In genomic region chr17:40342575-40343058, GRCh38 we compare ENCODE assay signal across 9 cellular contexts. TPM values are rescaled to one million over a fixed set of nuclear protein-coding genes. Genes with fewer than 3 reads are reported as not detected.
DNase-seq lines count a peak whose midpoint lies in the region; ATAC-seq and TF ChIP-seq lines count a peak whose summit lies in the region.
"Had no signal": no experiment of that assay in that cellular context is flagged by ENCODE, and none has a peak within 500 bp of the region (broad histone marks: within the 10 kb centered on the region; RNA-seq: fewer than 3 reads in every experiment).

No MANE protein-coding gene starts in this region.

- peak overlapping the region; percentile 92 for H3K4me3 ChIP-seq in GM23338
- H3K4me3 ChIP-seq in right cardiac atrium (ENCODE audit: low read length) = peak overlapping the region; percentile 89
- peak overlapping the region; percentile 61 to 83 (median 82) for H3K4me3 ChIP-seq in sigmoid colon

- no peaks in the 10 kb centered on the region; the same call in 1 of the 2 replicates for H3K36me3 ChIP-seq in GM23338 (ENCODE audit: insufficient read depth)
- H3K36me3 ChIP-seq in sigmoid colon = no peaks in the 10 kb centered on the region

- TF ChIP-seq EP300 in sigmoid colon (IDR thresholded peaks at IDR 0.05) = no peak

- H3K27ac ChIP-seq in GM23338 (ENCODE audit: low read depth) (no peak overlapping the region), right cardiac atrium (ENCODE audit: low read length) (peak overlapping the region; percentile 69), sigmoid colon (peak overlapping the region; percentile 94 to 99 (median 96))

- no peak for TF ChIP-seq POLR2A in sigmoid colon (IDR thresholded peaks at IDR 0.05)

- H3K4me3 Mint-ChIP-seq in GM23338 = peak overlapping the region; percentile 76

- H3F3A ChIP-seq in GM23338 (replicated peaks; ENCODE audit: low read depth) = peaks cover 37% of the 10 kb centered on the region

- no peak overlapping the region for H3K27ac Mint-ChIP-seq in GM23338
- H3K27ac Mint-ChIP-seq in activated naive CD4-positive, alpha-beta T cell treated with anti-CD3 and anti-CD28 coated beads, Interleukin-2, amount 50 U/mL, for 72 hours = peak overlapping the region; percentile 50 to 71

- H3K79me2 ChIP-seq in GM23338 (replicated peaks; ENCODE audit: insufficient read depth) = peaks cover 9% of the 10 kb centered on the region; the same call in 1 of the 2 replicates

- H3K36me3 Mint-ChIP-seq in GM23338 (ENCODE audit: low read depth) = no peaks in the 10 kb centered on the region; the same call in 2 of the 3 replicates
- peaks cover 5 to 6% of the 10 kb centered on the region in 2 donors for H3K36me3 Mint-ChIP-seq in activated naive CD4-positive, alpha-beta T cell treated with anti-CD3 and anti-CD28 coated beads, Interleukin-2, amount 50 U/mL, for 72 hours

- ATAC-seq in GM23338 (no peak), right cardiac atrium (no peak), HG02981 (IDR thresholded peaks at IDR 0.05; ENCODE audit: unreplicated experiment) (no peak), HG02642 (IDR thresholded peaks at IDR 0.05; ENCODE audit: poor library complexity, unreplicated experiment) (no peak), GM21360 (IDR thresholded peaks at IDR 0.05; ENCODE audit: unreplicated experiment) (no peak)
- no peak for ATAC-seq in activated naive CD4-positive, alpha-beta T cell treated with anti-CD3 and anti-CD28 coated beads, Interleukin-2, amount 50 U/mL, for 72 hours

- H3K4me1 ChIP-seq in GM23338 (ENCODE audit: insufficient read depth) = peaks cover 53% of the 10 kb centered on the region
- H3K4me1 ChIP-seq in right cardiac atrium (ENCODE audit: control insufficient read depth, insufficient read depth, low read length) = peaks cover 24% of the 10 kb centered on the region
- peaks cover 0 to 80% (median 68%) of the 10 kb centered on the region in 4 donors for H3K4me1 ChIP-seq in sigmoid colon

- peaks cover 57% of the 10 kb centered on the region for H3K4me1 Mint-ChIP-seq in GM23338

- H3K9me3 ChIP-seq in right cardiac atrium (ENCODE audit: control insufficient read depth, low read length) (no peaks in the 10 kb centered on the region), sigmoid colon (no peaks in the 10 kb centered on the region)

- H3K9me3 Mint-ChIP-seq in GM23338 = no peaks in the 10 kb centered on the region
- no peaks in the 10 kb centered on the region for H3K9me3 Mint-ChIP-seq in activated naive CD4-positive, alpha-beta T cell treated with anti-CD3 and anti-CD28 coated beads, Interleukin-2, amount 50 U/mL, for 72 hours

- no peak for DNase-seq in GM23338 (ENCODE audit: low spot score)
- no peak for DNase-seq in activated naive CD4-positive, alpha-beta T cell treated with anti-CD3 and anti-CD28 coated beads, Interleukin-2, amount 50 U/mL, for 72 hours (ENCODE audit: low spot score in 2 of 2)
- peak in 1 of 3 donors; percentile 32 for DNase-seq in right cardiac atrium
- DNase-seq in sigmoid colon = no peak
- DNase-seq in SIG-M5 (lab: John Stamatoyannopoulos, UW) = no peak
- DNase-seq: amniotic stem cell had no signal

- H2AFZ ChIP-seq in GM23338 = no peak overlapping the region

- H4K20me1 ChIP-seq in GM23338 (replicated peaks; ENCODE audit: insufficient read depth) = peaks cover 23% of the 10 kb centered on the region

- WGBS in right cardiac atrium = 5% methylated on average over 30 of the region's 30 CpGs
- 5 to 14% methylated on average over 30 of the region's 30 CpGs for WGBS in sigmoid colon, 2 donors

- peak overlapping the region; percentile 99 for H3K4me2 ChIP-seq in GM23338

- intact Hi-C loops in right cardiac atrium (cut with DNase I) (no loop called here), sigmoid colon (cut with DNase I) (loop anchor here (2.0 to 5.0 kb wide), 2 partner anchors 24 to 240 kb away; partner anchors contain the start of gene NR1D1)

- TF ChIP-seq CTCF in GM23338 (conservative IDR thresholded peaks at IDR 0.05; ENCODE audit: low read depth in 2 of 2) (no peak), sigmoid colon (IDR thresholded peaks at IDR 0.05) (no peak)

- H3K9me2 ChIP-seq in GM23338 (ENCODE audit: insufficient read depth) = no peaks in the 10 kb centered on the region

- H3K27me3 Mint-ChIP-seq in GM23338 (ENCODE audit: insufficient read depth, low read depth, poor library complexity) = peaks cover 57% of the 10 kb centered on the region

- peaks cover 45% of the 10 kb centered on the region for H3K27me3 ChIP-seq in GM23338 (ENCODE audit: insufficient read depth)
- H3K27me3 ChIP-seq in right cardiac atrium (ENCODE audit: control insufficient read depth, insufficient read depth) = no peaks in the 10 kb centered on the region
- no peaks in the 10 kb centered on the region for H3K27me3 ChIP-seq in sigmoid colon

TF ChIP-seq in GM23338, 12 proteins besides CTCF, POLR2A, EP300 and RAD21 (continues in another document):
- TF ChIP-seq CREB1 (CRISPR knock-in tag; IDR thresholded peaks at IDR 0.05; ENCODE audit: low read depth) (no peak), EZH2 (IDR thresholded peaks at IDR 0.05; ENCODE audit: low read depth, unreplicated experiment) (no peak), NANOG (IDR thresholded peaks at IDR 0.05; ENCODE audit: borderline replicate concordance) (no peak)
- TF ChIP-seq, protein P1, sequence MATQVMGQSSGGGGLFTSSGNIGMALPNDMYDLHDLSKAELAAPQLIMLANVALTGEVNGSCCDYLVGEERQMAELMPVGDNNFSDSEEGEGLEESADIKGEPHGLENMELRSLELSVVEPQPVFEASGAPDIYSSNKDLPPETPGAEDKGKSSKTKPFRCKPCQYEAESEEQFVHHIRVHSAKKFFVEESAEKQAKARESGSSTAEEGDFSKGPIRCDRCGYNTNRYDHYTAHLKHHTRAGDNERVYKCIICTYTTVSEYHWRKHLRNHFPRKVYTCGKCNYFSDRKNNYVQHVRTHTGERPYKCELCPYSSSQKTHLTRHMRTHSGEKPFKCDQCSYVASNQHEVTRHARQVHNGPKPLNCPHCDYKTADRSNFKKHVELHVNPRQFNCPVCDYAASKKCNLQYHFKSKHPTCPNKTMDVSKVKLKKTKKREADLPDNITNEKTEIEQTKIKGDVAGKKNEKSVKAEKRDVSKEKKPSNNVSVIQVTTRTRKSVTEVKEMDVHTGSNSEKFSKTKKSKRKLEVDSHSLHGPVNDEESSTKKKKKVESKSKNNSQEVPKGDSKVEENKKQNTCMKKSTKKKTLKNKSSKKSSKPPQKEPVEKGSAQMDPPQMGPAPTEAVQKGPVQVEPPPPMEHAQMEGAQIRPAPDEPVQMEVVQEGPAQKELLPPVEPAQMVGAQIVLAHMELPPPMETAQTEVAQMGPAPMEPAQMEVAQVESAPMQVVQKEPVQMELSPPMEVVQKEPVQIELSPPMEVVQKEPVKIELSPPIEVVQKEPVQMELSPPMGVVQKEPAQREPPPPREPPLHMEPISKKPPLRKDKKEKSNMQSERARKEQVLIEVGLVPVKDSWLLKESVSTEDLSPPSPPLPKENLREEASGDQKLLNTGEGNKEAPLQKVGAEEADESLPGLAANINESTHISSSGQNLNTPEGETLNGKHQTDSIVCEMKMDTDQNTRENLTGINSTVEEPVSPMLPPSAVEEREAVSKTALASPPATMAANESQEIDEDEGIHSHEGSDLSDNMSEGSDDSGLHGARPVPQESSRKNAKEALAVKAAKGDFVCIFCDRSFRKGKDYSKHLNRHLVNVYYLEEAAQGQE (IDR thresholded peaks at IDR 0.05; ENCODE audit: unreplicated experiment) = no peak
- TF ChIP-seq, protein P2, sequence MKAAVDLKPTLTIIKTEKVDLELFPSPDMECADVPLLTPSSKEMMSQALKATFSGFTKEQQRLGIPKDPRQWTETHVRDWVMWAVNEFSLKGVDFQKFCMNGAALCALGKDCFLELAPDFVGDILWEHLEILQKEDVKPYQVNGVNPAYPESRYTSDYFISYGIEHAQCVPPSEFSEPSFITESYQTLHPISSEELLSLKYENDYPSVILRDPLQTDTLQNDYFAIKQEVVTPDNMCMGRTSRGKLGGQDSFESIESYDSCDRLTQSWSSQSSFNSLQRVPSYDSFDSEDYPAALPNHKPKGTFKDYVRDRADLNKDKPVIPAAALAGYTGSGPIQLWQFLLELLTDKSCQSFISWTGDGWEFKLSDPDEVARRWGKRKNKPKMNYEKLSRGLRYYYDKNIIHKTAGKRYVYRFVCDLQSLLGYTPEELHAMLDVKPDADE (IDR thresholded peaks at IDR 0.05) = no peak

RNA-seq across cellular contexts. Expression of gene GJD3, which starts 21.9 kb away (rescaled TPM):
- 1.4 and 2.8 TPM in 2 replicates for total RNA-seq in GM23338 (2014; rRNA removed; shearing (Covaris generic))
- polyA plus RNA-seq in GM23338 (2016; fragmentation: Nextera tagmentation; extraction: Ambion mirVana) = not detected in 2 replicates
- not detected for total RNA-seq in activated naive CD4-positive, alpha-beta T cell treated with anti-CD3 and anti-CD28 coated beads, Interleukin-2, amount 50 U/mL, for 72 hours
- 1 to 10 TPM in 1 of 4 donors, under 1 TPM in 3; 0.74 to 1.4 (median 0.86) TPM for total RNA-seq in right cardiac atrium
- polyA plus RNA-seq in right cardiac atrium = 0.27 TPM
- total RNA-seq in sigmoid colon = 1 to 10 TPM in 1 of 4 donors, under 1 TPM in 1, not detected in 2; 0.49 to 2.1 TPM
- polyA plus RNA-seq in sigmoid colon = under 1 TPM in 1 of 3 donors, not detected in 2; 0.64 TPM

RNA-seq across cellular contexts. Expression of gene RARA, which starts 33.6 kb away (rescaled TPM):
- total RNA-seq in GM23338 (2014; rRNA removed; shearing (Covaris generic)) = 15.9 and 17.8 TPM in 2 replicates
- polyA plus RNA-seq in GM23338 (2016; fragmentation: Nextera tagmentation; extraction: Ambion mirVana) (7.4 and 8.7 TPM in 2 replicates), right cardiac atrium (28.3 TPM), sigmoid colon (10 to 100 TPM; 26.4 to 29.6 (median 27.8) TPM)
- total RNA-seq in activated naive CD4-positive, alpha-beta T cell treated with anti-CD3 and anti-CD28 coated beads, Interleukin-2, amount 50 U/mL, for 72 hours = 10 to 100 TPM; 21.0 to 23.0 TPM
- total RNA-seq in right cardiac atrium (10 to 100 TPM; 26.2 to 39.0 (median 29.1) TPM), sigmoid colon (10 to 100 TPM; 15.8 to 27.3 (median 20.5) TPM)

RNA-seq across cellular contexts. Expression of gene CDC6, which starts 54.9 kb away (rescaled TPM):
- 75.5 and 79.9 TPM in 2 replicates for total RNA-seq in GM23338 (2014; rRNA removed; shearing (Covaris generic))
- polyA plus RNA-seq in GM23338 (2016; fragmentation: Nextera tagmentation; extraction: Ambion mirVana) = 40.6 and 46.2 TPM in 2 replicates
- 10 to 100 TPM; 81.8 to 86.7 TPM for total RNA-seq in activated naive CD4-positive, alpha-beta T cell treated with anti-CD3 and anti-CD28 coated beads, Interleukin-2, amount 50 U/mL, for 72 hours
- total RNA-seq in right cardiac atrium = 1 to 10 TPM; 1.0 to 1.8 (median 1.3) TPM
- 0.36 TPM for polyA plus RNA-seq in right cardiac atrium
- total RNA-seq in sigmoid colon = 1 to 10 TPM in 1 of 4 donors, under 1 TPM in 2, not detected in 1; 0.33 to 1.5 (median 0.83) TPM
- polyA plus RNA-seq in sigmoid colon = 10 to 100 TPM in 1 of 3 donors, 1 to 10 TPM in 2; 2.4 to 10.9 (median 8.6) TPM

Comparison
In these comparisons a context has a peak if more than half of its experiments do, and no peak if none do; other contexts are left out.
1. RNA of gene CDC6, which starts 54.9 kb away (total RNA-seq): 81.8 to 86.7 TPM in activated naive CD4-positive, alpha-beta T cell treated with anti-CD3 and anti-CD28 coated beads, Interleukin-2, amount 50 U/mL, for 72 hours and 75.5 to 79.9 TPM in GM23338; 1.0 to 1.8 TPM in right cardiac atrium and 0.33 to 1.5 TPM in sigmoid colon; every median in the first group is over 10 times any median in the second.
2. Peak in every context shown above with its lines, with median percentiles within 50 percentile points of each other: H3K4me3 ChIP-seq.